In the genomic region with DNA sequence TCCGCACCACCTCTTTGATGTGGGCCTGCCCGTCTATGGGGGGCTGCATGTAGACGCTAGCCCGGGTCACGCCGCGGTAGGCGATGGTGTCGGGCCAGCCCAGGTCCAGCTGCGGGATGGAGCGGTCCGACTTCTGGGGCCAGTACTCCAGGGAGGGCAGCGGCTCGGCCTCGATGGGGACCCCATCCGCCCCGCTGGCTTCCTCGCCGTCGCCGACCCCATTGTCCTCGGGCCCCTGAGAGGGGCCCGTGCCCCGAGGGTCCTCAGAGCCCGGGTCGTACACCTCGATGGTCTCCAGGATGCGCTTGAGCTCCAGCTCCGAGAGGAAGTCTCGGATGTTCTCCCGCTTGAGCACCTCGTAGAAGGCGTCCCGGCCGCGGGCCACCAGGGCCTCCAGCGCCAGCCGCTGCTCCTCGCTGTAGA, we compare ENCODE assay signal across 9 cellular contexts. TPM values are rescaled to one million over a fixed set of nuclear protein-coding genes. Genes with fewer than 3 reads are reported as not detected.
DNase-seq lines count a peak whose midpoint lies in the region; ATAC-seq and TF ChIP-seq lines count a peak whose summit lies in the region.
"Had no signal": no experiment of that assay in that cellular context is flagged by ENCODE, and none has a peak within 500 bp of the region (broad histone marks: within the 10 kb centered on the region; RNA-seq: fewer than 3 reads in every experiment).

No MANE protein-coding gene starts in this region.

- no peak overlapping the region for H2AFZ ChIP-seq in SK-N-SH (ENCODE audit: low read depth)

- ATAC-seq in SK-N-SH treated with all-trans-retinoic acid at 6 μM for 48 hours: no peak
- ATAC-seq in activated naive CD8-positive, alpha-beta T cell treated with anti-CD3 and anti-CD28 coated beads, Interleukin-2, amount 50 U/mL, for 24 hours: no peak
- ATAC-seq in HG03565 (IDR thresholded peaks at IDR 0.05; ENCODE audit: unreplicated experiment): no peak

- POLR2A ChIA-PET in SK-N-SH (lab: Yijun Ruan, JAX): no interaction called here

- DNase-seq in SK-N-SH (no peak), kidney epithelial cell (ENCODE audit: low read depth) (no peak), ureter (ENCODE audit: low spot score) (no peak), DMS79 (lab: John Stamatoyannopoulos, UW) (no peak)
- DNase-seq in activated naive CD8-positive, alpha-beta T cell treated with anti-CD3 and anti-CD28 coated beads, Interleukin-2, amount 50 U/mL, for 24 hours: no peak
- DNase-seq: NK-92 treated with Interleukin-12 subunit alpha and Interleukin-12 subunit beta, amount 100 ng/mL, for 24 hours had no signal

- H3K27ac ChIP-seq in SK-N-SH (ENCODE audit: low read depth in 2 of 2, low read length in 1 of 2) (no peak overlapping the region), subcutaneous abdominal adipose tissue (ENCODE audit: low read depth, low read length) (no peak overlapping the region)

- CTCF ChIA-PET in SK-N-SH (lab: Yijun Ruan, JAX): interaction anchor here (2.0 kb wide), 1 partner anchor 43 kb away, joined by 7 read pairs; no protein-coding TSS in a partner anchor

- H3K9ac ChIP-seq in SK-N-SH (peak overlapping the region; percentile 25; the same call in 1 of the 2 replicates), subcutaneous abdominal adipose tissue (ENCODE audit: low read length in 5 of 5) (peak overlapping the region in 3 of 5 donors; percentile 50 to 59 (median 53))

- H3K27me3 ChIP-seq in SK-N-SH (ENCODE audit: insufficient read depth) (no peaks in the 10 kb centered on the region), kidney epithelial cell (ENCODE audit: control insufficient read depth, insufficient read depth, low read length) (no peaks in the 10 kb centered on the region), subcutaneous abdominal adipose tissue (ENCODE audit: control insufficient read depth in 5 of 5, insufficient read depth in 4 of 5, low read length in 5 of 5) (no peaks in the 10 kb centered on the region)

- H3K9me3 Mint-ChIP-seq in activated naive CD8-positive, alpha-beta T cell treated with anti-CD3 and anti-CD28 coated beads, Interleukin-2, amount 50 U/mL, for 24 hours: no peaks in the 10 kb centered on the region

- H3K36me3 ChIP-seq in SK-N-SH (replicated peaks in 1 of 2; ENCODE audit: control insufficient read depth in 1 of 2, insufficient read depth in 2 of 2, low read length in 1 of 2) (peaks cover 0 to 4% of the 10 kb centered on the region in 2 experiments), kidney epithelial cell (ENCODE audit: control insufficient read depth, insufficient read depth, low read length) (no peaks in the 10 kb centered on the region), subcutaneous abdominal adipose tissue (ENCODE audit: control insufficient read depth in 5 of 5, insufficient read depth in 5 of 5, low read length in 5 of 5) (no peaks in the 10 kb centered on the region)

- H3K4me2 ChIP-seq in SK-N-SH: peak overlapping the region; percentile 79

- no peaks in the 10 kb centered on the region for H3K27me3 Mint-ChIP-seq in activated naive CD8-positive, alpha-beta T cell treated with anti-CD3 and anti-CD28 coated beads, Interleukin-2, amount 50 U/mL, for 24 hours

- H3K4me3 Mint-ChIP-seq in activated naive CD8-positive, alpha-beta T cell treated with anti-CD3 and anti-CD28 coated beads, Interleukin-2, amount 50 U/mL, for 24 hours: peak overlapping the region; percentile 85

- H3K9me3 ChIP-seq in SK-N-SH: no peaks in the 10 kb centered on the region
- H3K9me3 ChIP-seq in subcutaneous abdominal adipose tissue (ENCODE audit: control insufficient read depth in 5 of 5, low read length in 5 of 5): peaks cover 0 to 5% (median 0%) of the 10 kb centered on the region in 5 donors

- no peaks in the 10 kb centered on the region for H3K9me2 ChIP-seq in SK-N-SH

- H3K36me3 Mint-ChIP-seq in activated naive CD8-positive, alpha-beta T cell treated with anti-CD3 and anti-CD28 coated beads, Interleukin-2, amount 50 U/mL, for 24 hours (ENCODE audit: low read depth): peaks cover 6% of the 10 kb centered on the region

- peaks cover 24% of the 10 kb centered on the region for H3K4me1 Mint-ChIP-seq in activated naive CD8-positive, alpha-beta T cell treated with anti-CD3 and anti-CD28 coated beads, Interleukin-2, amount 50 U/mL, for 24 hours

- 93% methylated on average over 38 of the region's 39 CpGs for WGBS in SK-N-SH (ENCODE audit: low lambda C conversion rate)

- no peaks in the 10 kb centered on the region for H4K20me1 ChIP-seq in SK-N-SH (ENCODE audit: insufficient read depth)

- no peak overlapping the region for H3K27ac Mint-ChIP-seq in activated naive CD8-positive, alpha-beta T cell treated with anti-CD3 and anti-CD28 coated beads, Interleukin-2, amount 50 U/mL, for 24 hours

- peaks cover 8 to 14% of the 10 kb centered on the region in 2 experiments; a peak in 2 of 4 replicates for H3K4me1 ChIP-seq in SK-N-SH (ENCODE audit: control insufficient read depth in 1 of 2, insufficient read depth in 2 of 2, low read depth in 1 of 2, low read length in 1 of 2)
- H3K4me1 ChIP-seq in subcutaneous abdominal adipose tissue (ENCODE audit: control insufficient read depth in 5 of 5, insufficient read depth in 5 of 5, low read length in 5 of 5): peaks cover 0 to 20% (median 12%) of the 10 kb centered on the region in 5 donors

- H3K4me3 ChIP-seq in SK-N-SH (ENCODE audit: low read depth in 2 of 2, low read length in 1 of 2) (peak overlapping the region; percentile 22 to 44; a peak in 3 of 4 replicates), kidney epithelial cell (ENCODE audit: low read depth, low read length) (peak overlapping the region; percentile 63), subcutaneous abdominal adipose tissue (ENCODE audit: low read depth in 1 of 5, low read length in 5 of 5) (peak overlapping the region in 4 of 5 donors; percentile 42 to 67 (median 48))

- no peak for TF ChIP-seq EP300 in SK-N-SH (IDR thresholded peaks at IDR 0.05; ENCODE audit: borderline replicate concordance in 1 of 2, low read depth in 1 of 2, low read length in 1 of 2)

- TF ChIP-seq CTCF in SK-N-SH (IDR thresholded peaks at IDR 0.05): no peak
- no peak for TF ChIP-seq CTCF in kidney epithelial cell (IDR thresholded peaks at IDR 0.05; ENCODE audit: insufficient read depth, low read length, poor library complexity, severe bottlenecking)

- H3F3A ChIP-seq in SK-N-SH (replicated peaks; ENCODE audit: insufficient read depth): peaks cover 15% of the 10 kb centered on the region

- no peak for TF ChIP-seq RAD21 in SK-N-SH (IDR thresholded peaks at IDR 0.05; ENCODE audit: low read length)

- peaks cover 49% of the 10 kb centered on the region; the same call in 1 of the 2 replicates for H3K79me2 ChIP-seq in SK-N-SH (ENCODE audit: insufficient read depth)

TF ChIP-seq in SK-N-SH, 30 proteins besides CTCF, POLR2A, EP300 and RAD21 (continues in another document):
- TF ChIP-seq MXI1 (IDR thresholded peaks at IDR 0.05; ENCODE audit: low read depth, low read length): no peak
- TF ChIP-seq TCF12 (IDR thresholded peaks at IDR 0.05): no peak
- TF ChIP-seq TAF1 (IDR thresholded peaks at IDR 0.05; ENCODE audit: borderline replicate concordance, low read depth, low read length): no peak
- TF ChIP-seq, protein P1, sequence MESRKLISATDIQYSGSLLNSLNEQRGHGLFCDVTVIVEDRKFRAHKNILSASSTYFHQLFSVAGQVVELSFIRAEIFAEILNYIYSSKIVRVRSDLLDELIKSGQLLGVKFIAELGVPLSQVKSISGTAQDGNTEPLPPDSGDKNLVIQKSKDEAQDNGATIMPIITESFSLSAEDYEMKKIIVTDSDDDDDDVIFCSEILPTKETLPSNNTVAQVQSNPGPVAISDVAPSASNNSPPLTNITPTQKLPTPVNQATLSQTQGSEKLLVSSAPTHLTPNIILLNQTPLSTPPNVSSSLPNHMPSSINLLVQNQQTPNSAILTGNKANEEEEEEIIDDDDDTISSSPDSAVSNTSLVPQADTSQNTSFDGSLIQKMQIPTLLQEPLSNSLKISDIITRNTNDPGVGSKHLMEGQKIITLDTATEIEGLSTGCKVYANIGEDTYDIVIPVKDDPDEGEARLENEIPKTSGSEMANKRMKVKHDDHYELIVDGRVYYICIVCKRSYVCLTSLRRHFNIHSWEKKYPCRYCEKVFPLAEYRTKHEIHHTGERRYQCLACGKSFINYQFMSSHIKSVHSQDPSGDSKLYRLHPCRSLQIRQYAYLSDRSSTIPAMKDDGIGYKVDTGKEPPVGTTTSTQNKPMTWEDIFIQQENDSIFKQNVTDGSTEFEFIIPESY (IDR thresholded peaks at IDR 0.05; ENCODE audit: borderline replicate concordance, low read depth): no peak

TF ChIP-seq in SK-N-SH treated with all-trans-retinoic acid at 6 μM for 48 hours, 23 proteins besides CTCF, POLR2A, EP300 and RAD21 (continues in another document):
- TF ChIP-seq, protein P2, sequence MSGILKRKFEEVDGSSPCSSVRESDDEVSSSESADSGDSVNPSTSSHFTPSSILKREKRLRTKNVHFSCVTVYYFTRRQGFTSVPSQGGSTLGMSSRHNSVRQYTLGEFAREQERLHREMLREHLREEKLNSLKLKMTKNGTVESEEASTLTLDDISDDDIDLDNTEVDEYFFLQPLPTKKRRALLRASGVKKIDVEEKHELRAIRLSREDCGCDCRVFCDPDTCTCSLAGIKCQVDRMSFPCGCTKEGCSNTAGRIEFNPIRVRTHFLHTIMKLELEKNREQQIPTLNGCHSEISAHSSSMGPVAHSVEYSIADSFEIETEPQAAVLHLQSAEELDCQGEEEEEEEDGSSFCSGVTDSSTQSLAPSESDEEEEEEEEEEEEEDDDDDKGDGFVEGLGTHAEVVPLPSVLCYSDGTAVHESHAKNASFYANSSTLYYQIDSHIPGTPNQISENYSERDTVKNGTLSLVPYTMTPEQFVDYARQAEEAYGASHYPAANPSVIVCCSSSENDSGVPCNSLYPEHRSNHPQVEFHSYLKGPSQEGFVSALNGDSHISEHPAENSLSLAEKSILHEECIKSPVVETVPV (CRISPR knock-in tag; IDR thresholded peaks at IDR 0.05): no peak
- TF ChIP-seq PPARA (CRISPR knock-in tag; IDR thresholded peaks at IDR 0.05; ENCODE audit: borderline replicate concordance) (no peak), RARB (CRISPR knock-in tag; IDR thresholded peaks at IDR 0.05) (no peak), BACH2 (CRISPR knock-in tag; IDR thresholded peaks at IDR 0.05; ENCODE audit: borderline replicate concordance) (no peak)

RNA-seq across cellular contexts. Expression of a gene that starts 1.0 kb away (rescaled TPM):
- 6.4 and 6.5 TPM in 2 replicates for polyA plus RNA-seq in SK-N-SH (2012; rRNA removed)
- polyA plus RNA-seq in SK-N-SH (2012; cell fraction: cytosol; rRNA removed): 2.2 and 3.8 TPM in 2 replicates
- 13.1 and 14.0 TPM in 2 replicates for polyA plus RNA-seq in SK-N-SH (2012; cell fraction: nucleus; rRNA removed)
- total RNA-seq in kidney epithelial cell: 48.7 and 60.0 TPM in 2 replicates
- 8.3 TPM for total RNA-seq in ureter

RNA-seq across cellular contexts. Expression of a gene that starts 43.2 kb away (rescaled TPM):
- 0.02 TPM in 1 of 2 replicates, not detected in the other for polyA plus RNA-seq in SK-N-SH (2012; rRNA removed)
- 0.01 TPM in 2 replicates for polyA plus RNA-seq in SK-N-SH (2012; cell fraction: cytosol; rRNA removed)
- polyA plus RNA-seq in SK-N-SH (2012; cell fraction: nucleus; rRNA removed): 0.25 and 0.27 TPM in 2 replicates
- total RNA-seq in kidney epithelial cell: 1.2 and 1.6 TPM in 2 replicates
- total RNA-seq in ureter: 3.6 TPM

RNA-seq across cellular contexts. Expression of a gene that starts 51.6 kb away (rescaled TPM):
- not detected in 2 replicates for polyA plus RNA-seq in SK-N-SH (2012; rRNA removed)
- not detected in 2 replicates for polyA plus RNA-seq in SK-N-SH (2012; cell fraction: cytosol; rRNA removed)
- 0.01 TPM in 2 replicates for polyA plus RNA-seq in SK-N-SH (2012; cell fraction: nucleus; rRNA removed)
- total RNA-seq in kidney epithelial cell (not detected in 2 replicates), ureter (not detected)
